ENCODE assay signal across 2 cellular contexts in the genomic region with DNA sequence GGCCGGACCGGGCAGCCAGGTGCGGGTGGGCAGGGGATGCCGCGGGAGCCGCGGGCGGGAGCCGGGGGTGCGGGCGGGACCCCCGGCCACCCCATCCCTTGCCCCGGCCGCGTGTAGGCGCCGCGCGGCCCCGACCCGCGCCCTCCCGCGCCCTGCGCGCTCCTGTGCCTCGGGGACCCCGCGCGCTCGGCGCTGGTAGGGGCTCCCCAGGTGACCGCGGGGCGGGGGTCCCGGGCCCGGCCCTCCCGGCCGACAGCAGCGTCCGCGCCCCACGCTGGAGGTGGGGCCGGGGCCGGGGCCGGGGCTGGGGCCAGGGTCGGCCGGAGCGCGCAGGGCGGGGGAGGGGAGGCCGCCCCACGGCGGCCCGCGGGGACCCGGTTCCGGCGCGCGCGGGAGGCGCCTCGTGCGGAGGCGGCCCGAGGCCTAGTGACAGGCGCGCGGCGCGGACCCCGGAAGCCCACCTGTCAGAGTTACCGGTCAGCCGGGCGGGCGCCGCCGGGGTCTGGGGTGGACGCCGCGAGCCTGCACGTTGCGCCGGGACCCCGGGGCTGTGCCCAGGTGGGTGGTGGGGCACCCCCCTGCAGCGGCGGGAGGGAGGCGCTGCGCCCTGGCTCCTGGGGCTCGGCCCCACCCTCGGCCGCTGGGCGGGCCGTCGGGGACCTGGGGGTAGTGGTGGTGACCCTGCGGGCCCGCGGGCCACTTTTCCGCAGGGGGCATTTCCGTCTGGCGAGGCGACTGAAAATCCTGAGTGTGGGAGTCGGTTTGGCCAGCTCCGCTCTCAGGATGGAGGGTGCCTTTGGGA.
TF ChIP-seq lines count a peak whose summit lies in the region.

No MANE protein-coding gene starts in this region.

TF ChIP-seq in SK-N-SH, 30 proteins besides CTCF, POLR2A, EP300 and RAD21:
- 0 out of 2 replicates have a peak, but pooled peaks have one; percentile 63 for TF ChIP-seq MXI1 (IDR thresholded peaks at IDR 0.05; ENCODE audit: low read depth, low read length)
- TF ChIP-seq, protein P1, sequence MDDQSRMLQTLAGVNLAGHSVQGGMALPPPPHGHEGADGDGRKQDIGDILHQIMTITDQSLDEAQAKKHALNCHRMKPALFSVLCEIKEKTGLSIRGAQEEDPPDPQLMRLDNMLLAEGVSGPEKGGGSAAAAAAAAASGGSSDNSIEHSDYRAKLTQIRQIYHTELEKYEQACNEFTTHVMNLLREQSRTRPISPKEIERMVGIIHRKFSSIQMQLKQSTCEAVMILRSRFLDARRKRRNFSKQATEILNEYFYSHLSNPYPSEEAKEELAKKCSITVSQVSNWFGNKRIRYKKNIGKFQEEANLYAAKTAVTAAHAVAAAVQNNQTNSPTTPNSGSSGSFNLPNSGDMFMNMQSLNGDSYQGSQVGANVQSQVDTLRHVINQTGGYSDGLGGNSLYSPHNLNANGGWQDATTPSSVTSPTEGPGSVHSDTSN (IDR thresholded peaks at IDR 0.05) = no peak
- TF ChIP-seq, protein P2, sequence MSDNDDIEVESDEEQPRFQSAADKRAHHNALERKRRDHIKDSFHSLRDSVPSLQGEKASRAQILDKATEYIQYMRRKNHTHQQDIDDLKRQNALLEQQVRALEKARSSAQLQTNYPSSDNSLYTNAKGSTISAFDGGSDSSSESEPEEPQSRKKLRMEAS (IDR thresholded peaks at IDR 0.05; ENCODE audit: low read depth) = peak; percentile 46; the same call in 1 of the 2 replicates

TF ChIP-seq in H1, 55 proteins besides CTCF, POLR2A, EP300 and RAD21:
- TF ChIP-seq GABPA (IDR thresholded peaks at IDR 0.05; ENCODE audit: borderline replicate concordance, insufficient read depth, low read length) = no peak; the same call in 1 of the 2 replicates
- no peak for TF ChIP-seq SRF (IDR thresholded peaks at IDR 0.05; ENCODE audit: low read depth, low read length)
- TF ChIP-seq KDM4A (IDR thresholded peaks at IDR 0.05; ENCODE audit: low read depth, low read length, severe bottlenecking) = peak; percentile 74
- peak in 1 of 2 experiments; percentile 8; a peak in 1 of 4 replicates for TF ChIP-seq SIN3A (conservative IDR thresholded peaks at IDR 0.05 in 1 of 2, IDR thresholded peaks at IDR 0.05 in 1 of 2; ENCODE audit: low read depth in 1 of 2, low read length in 2 of 2)
- TF ChIP-seq PHF8 (conservative IDR thresholded peaks at IDR 0.05; ENCODE audit: low read depth, low read length) = 0 out of 2 replicates have a peak, but pooled peaks have one; percentile 14
TF ChIP-seq in H1: peak in this region for 3.
